Comparison of ENCODE assay signal across 8 cellular contexts in genomic region chr17:74862108-74862901, GRCh38. TPM values are rescaled to one million over a fixed set of nuclear protein-coding genes. Genes with fewer than 3 reads are reported as not detected.
DNase-seq lines count a peak whose midpoint lies in the region; ATAC-seq and TF ChIP-seq lines count a peak whose summit lies in the region.

No MANE protein-coding gene starts in this region.

- H3K36me3 ChIP-seq in H7 (replicated peaks; ENCODE audit: control insufficient read depth, insufficient read depth, low read length) (peaks cover 4% of the 10 kb centered on the region), sigmoid colon (no peaks in the 10 kb centered on the region)

- H3K36me3 Mint-ChIP-seq in activated naive CD4-positive, alpha-beta T cell treated with anti-CD3 and anti-CD28 coated beads, Interleukin-2, amount 50 U/mL, for 72 hours, result no peaks in the 10 kb centered on the region

- H3K9me3 Mint-ChIP-seq in activated naive CD4-positive, alpha-beta T cell treated with anti-CD3 and anti-CD28 coated beads, Interleukin-2, amount 50 U/mL, for 72 hours, result no peaks in the 10 kb centered on the region

- H3K9me3 ChIP-seq in sigmoid colon, result no peaks in the 10 kb centered on the region

- peak; percentile 47 to 75 for ATAC-seq in activated naive CD4-positive, alpha-beta T cell treated with anti-CD3 and anti-CD28 coated beads, Interleukin-2, amount 50 U/mL, for 72 hours
- peak; percentile 58 to 59 for ATAC-seq in left cardiac atrium
- no peak for ATAC-seq in HG02759 (IDR thresholded peaks at IDR 0.05; ENCODE audit: unreplicated experiment)
- ATAC-seq in HG02571 (IDR thresholded peaks at IDR 0.05; ENCODE audit: unreplicated experiment), result no peak

- intact Hi-C loops in left cardiac atrium (cut with DNase I) (loop anchor here (2.0 to 10.0 kb wide), 3 partner anchors 20 to 208 kb away; partner anchors contain the start of gene NHERF1 (in 1 of the 2)), sigmoid colon (cut with DNase I) (loop anchor here (1.0 to 5.0 kb wide), 2 partner anchors 70 to 410 kb away; no protein-coding TSS in a partner anchor)

- peak; percentile 25 to 26 for DNase-seq in AML-193 (lab: John Stamatoyannopoulos, UW)
- DNase-seq in H7, result peak; percentile 98
- peak; percentile 76 for DNase-seq in SK-N-DZ (ENCODE audit: low spot score)
- peak in 1 of 2 donors; percentile 87 for DNase-seq in activated naive CD4-positive, alpha-beta T cell treated with anti-CD3 and anti-CD28 coated beads, Interleukin-2, amount 50 U/mL, for 72 hours (ENCODE audit: low spot score in 2 of 2)
- peak; percentile 82 for DNase-seq in left cardiac atrium
- peak; percentile 79 for DNase-seq in sigmoid colon

- peaks cover 0 to 31% (median 28%) of the 10 kb centered on the region in 4 donors for H3K4me1 ChIP-seq in sigmoid colon

- no peak overlapping the region for H3K27ac ChIP-seq in sigmoid colon

- H3K27me3 ChIP-seq in H7 (ENCODE audit: control insufficient read depth, insufficient read depth, low read length) (peaks cover 49% of the 10 kb centered on the region), sigmoid colon (peaks cover 34 to 57% (median 42%) of the 10 kb centered on the region in 3 donors)

- no peak for TF ChIP-seq POLR2A in sigmoid colon (IDR thresholded peaks at IDR 0.05)

- no peak overlapping the region for H3K27ac Mint-ChIP-seq in activated naive CD4-positive, alpha-beta T cell treated with anti-CD3 and anti-CD28 coated beads, Interleukin-2, amount 50 U/mL, for 72 hours

- peak overlapping the region; percentile 6; the same call in 1 of the 2 replicates for H3K4me3 ChIP-seq in H7 (ENCODE audit: insufficient read depth, low read depth, low read length)
- peak overlapping the region in 1 of 4 donors; percentile 30 for H3K4me3 ChIP-seq in sigmoid colon

- WGBS in sigmoid colon, 2 donors, result 21 to 43% methylated on average over 25 of the region's 25 CpGs

- peak; percentile 35 to 69 (median 51) for TF ChIP-seq CTCF in sigmoid colon (IDR thresholded peaks at IDR 0.05)

- TF ChIP-seq EP300 in sigmoid colon (IDR thresholded peaks at IDR 0.05), result no peak

RNA-seq across cellular contexts. Expression of gene GRIN2C, which starts 2.6 kb away (rescaled TPM):
- total RNA-seq in H7 (2014; rRNA removed; shearing (Covaris generic)), result not detected in 2 replicates
- 0.20 and 0.24 TPM in 2 replicates for polyA plus RNA-seq in SK-N-DZ (2014; cell fraction: cytosol; rRNA removed)
- 1.0 TPM in 1 of 2 replicates, not detected in the other for polyA plus RNA-seq in SK-N-DZ (2014; cell fraction: nucleus; rRNA removed)
- under 1 TPM in 1 of 2 donors, not detected in 1; 0.87 TPM for total RNA-seq in activated naive CD4-positive, alpha-beta T cell treated with anti-CD3 and anti-CD28 coated beads, Interleukin-2, amount 50 U/mL, for 72 hours
- total RNA-seq in left cardiac atrium, result 10 to 100 TPM; 25.2 to 38.8 TPM
- total RNA-seq in sigmoid colon, result under 1 TPM in 1 of 4 donors, not detected in 3; 0.49 TPM
- under 1 TPM in 1 of 3 donors, not detected in 2; 0.22 TPM for polyA plus RNA-seq in sigmoid colon

RNA-seq across cellular contexts. Expression of gene FDXR, which starts 10.5 kb away (rescaled TPM):
- total RNA-seq in H7 (2014; rRNA removed; shearing (Covaris generic)), result 4.9 and 9.7 TPM in 2 replicates
- 12.8 and 14.1 TPM in 2 replicates for polyA plus RNA-seq in SK-N-DZ (2014; cell fraction: cytosol; rRNA removed)
- polyA plus RNA-seq in SK-N-DZ (2014; cell fraction: nucleus; rRNA removed), result 11.5 and 18.8 TPM in 2 replicates
- 10 to 100 TPM; 30.9 to 96.3 TPM for total RNA-seq in activated naive CD4-positive, alpha-beta T cell treated with anti-CD3 and anti-CD28 coated beads, Interleukin-2, amount 50 U/mL, for 72 hours
- total RNA-seq in left cardiac atrium (1 to 10 TPM; 6.6 to 8.1 TPM), sigmoid colon (1 to 10 TPM; 3.0 to 8.6 (median 7.1) TPM)
- polyA plus RNA-seq in sigmoid colon, result 10 to 100 TPM; 10.8 to 26.9 (median 14.6) TPM

RNA-seq across cellular contexts. Expression of gene FADS6, which starts 31.1 kb away (rescaled TPM):
- total RNA-seq in H7 (2014; rRNA removed; shearing (Covaris generic)), result 0.52 TPM in 1 of 2 replicates, not detected in the other
- polyA plus RNA-seq in SK-N-DZ (2014; cell fraction: cytosol; rRNA removed), result not detected in 2 replicates
- polyA plus RNA-seq in SK-N-DZ (2014; cell fraction: nucleus; rRNA removed), result not detected in 2 replicates
- not detected for total RNA-seq in activated naive CD4-positive, alpha-beta T cell treated with anti-CD3 and anti-CD28 coated beads, Interleukin-2, amount 50 U/mL, for 72 hours
- total RNA-seq in left cardiac atrium (not detected), sigmoid colon (not detected)
- polyA plus RNA-seq in sigmoid colon, result 1 to 10 TPM in 2 of 3 donors, under 1 TPM in 1; 0.06 to 1.8 (median 1.6) TPM

Comparison
In these comparisons a context has a peak if more than half of its experiments do, and no peak if none do; other contexts are left out.
1. ATAC-seq: peak in activated naive CD4-positive, alpha-beta T cell treated with anti-CD3 and anti-CD28 coated beads, Interleukin-2, amount 50 U/mL, for 72 hours (2 of 2) and left cardiac atrium (2 of 2); none in HG02759 (single experiment) and HG02571 (single experiment).
2. RNA of gene GRIN2C, which starts 2.6 kb away (total RNA-seq): 25.2 to 38.8 TPM in left cardiac atrium; 0.87 TPM in activated naive CD4-positive, alpha-beta T cell treated with anti-CD3 and anti-CD28 coated beads, Interleukin-2, amount 50 U/mL, for 72 hours, not detected in H7 and 0.49 TPM in sigmoid colon; every median in the first group is over 10 times any median in the second.